ENCODE assay signal across 1 cellular context in the genomic region with DNA sequence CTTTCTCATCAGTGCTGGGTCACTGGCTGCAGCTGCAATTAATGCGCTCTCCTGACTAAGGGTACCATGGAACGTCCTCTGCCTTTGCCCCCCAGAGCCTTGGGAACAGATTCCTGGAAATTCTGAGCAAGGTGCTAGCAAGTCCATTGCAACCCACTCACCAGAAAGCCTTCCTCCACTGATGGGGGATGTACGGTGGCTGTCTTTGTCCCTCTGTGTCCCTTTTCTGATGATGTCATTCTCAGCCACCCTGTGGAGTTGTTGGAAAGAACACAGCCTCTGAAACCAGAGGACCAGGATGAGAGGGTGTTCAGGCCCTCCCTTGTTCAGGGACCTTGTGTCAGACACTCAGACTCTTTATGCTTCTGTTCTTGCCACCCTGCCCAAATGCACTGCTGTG.
TF ChIP-seq lines count a peak whose summit lies in the region.

No MANE protein-coding gene starts in this region.

TF ChIP-seq in HEK293, 187 proteins besides CTCF, POLR2A, EP300 and RAD21:
- TF ChIP-seq, protein P1, sequence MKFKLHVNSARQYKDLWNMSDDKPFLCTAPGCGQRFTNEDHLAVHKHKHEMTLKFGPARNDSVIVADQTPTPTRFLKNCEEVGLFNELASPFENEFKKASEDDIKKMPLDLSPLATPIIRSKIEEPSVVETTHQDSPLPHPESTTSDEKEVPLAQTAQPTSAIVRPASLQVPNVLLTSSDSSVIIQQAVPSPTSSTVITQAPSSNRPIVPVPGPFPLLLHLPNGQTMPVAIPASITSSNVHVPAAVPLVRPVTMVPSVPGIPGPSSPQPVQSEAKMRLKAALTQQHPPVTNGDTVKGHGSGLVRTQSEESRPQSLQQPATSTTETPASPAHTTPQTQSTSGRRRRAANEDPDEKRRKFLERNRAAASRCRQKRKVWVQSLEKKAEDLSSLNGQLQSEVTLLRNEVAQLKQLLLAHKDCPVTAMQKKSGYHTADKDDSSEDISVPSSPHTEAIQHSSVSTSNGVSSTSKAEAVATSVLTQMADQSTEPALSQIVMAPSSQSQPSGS (tag by site-specific recombination; IDR thresholded peaks at IDR 0.05; ENCODE audit: low read depth) = peak; percentile 68
- TF ChIP-seq ZNF843 (tag by site-specific recombination; IDR thresholded peaks at IDR 0.05) = no peak
